8 cellular contexts compared by ENCODE assay signal in genomic region chr19:14081797-14082674, GRCh38. TPM values are rescaled to one million over a fixed set of nuclear protein-coding genes. Genes with fewer than 3 reads are reported as not detected.
DNase-seq lines count a peak whose midpoint lies in the region; ATAC-seq, FAIRE-seq and TF ChIP-seq lines count a peak whose summit lies in the region.

No MANE protein-coding gene starts in this region.

- peaks cover 28% of the 10 kb centered on the region for H3K4me1 ChIP-seq in left ventricle myocardium inferior

- H3K36me3 ChIP-seq in left ventricle myocardium inferior = no peaks in the 10 kb centered on the region

- DNase-seq in GM19239 (ENCODE audit: insufficient read length, low spot score) (no peak), left ventricle myocardium inferior (peak; percentile 45), skeletal muscle cell (ENCODE audit: low read depth) (no peak), DMS79 treated with DMSO at 0.1 percent for 48 hours (lab: John Stamatoyannopoulos, UW) (no peak), NCI-H446 (lab: John Stamatoyannopoulos, UW) (no peak), H54 (ENCODE audit: insufficient read length, low spot score) (no peak)
- DNase-seq in activated T-cell treated with anti-CD3 and anti-CD28 coated beads, Interleukin-2, amount 50 U/mL, for 48 hours = peak; percentile 38 to 50

- peak; percentile 21 for ATAC-seq in HG03196 (IDR thresholded peaks at IDR 0.05; ENCODE audit: unreplicated experiment)

- H3K4me3 ChIP-seq in left ventricle myocardium inferior (peak overlapping the region; percentile 83), skeletal muscle cell (ENCODE audit: low read depth, low read length) (peak overlapping the region; percentile 77)

- H3K9me3 ChIP-seq in left ventricle myocardium inferior (replicated peaks) = no peaks in the 10 kb centered on the region

- intact Hi-C loops in left ventricle myocardium inferior (cut with micrococcal nuclease) = no loop called here

- TF ChIP-seq CTCF in left ventricle myocardium inferior (IDR thresholded peaks at IDR 0.05; ENCODE audit: borderline replicate concordance) = no peak

- peak overlapping the region; percentile 94 for H3K27ac ChIP-seq in left ventricle myocardium inferior (replicated peaks)

- FAIRE-seq in GM19239 (lab: Jason Lieb, UNC) (peak; percentile 79), H54 (lab: Jason Lieb, UNC) (no peak)

- no peak for TF ChIP-seq POLR2A in H54 (IDR thresholded peaks at IDR 0.05; ENCODE audit: low read depth, low read length)

- no peaks in the 10 kb centered on the region for H3K27me3 ChIP-seq in left ventricle myocardium inferior (ENCODE audit: low read depth)

RNA-seq across cellular contexts. Expression of gene C19orf67, which starts 3.5 kb away (rescaled TPM):
- total RNA-seq in left ventricle myocardium inferior = not detected

RNA-seq across cellular contexts. Expression of gene SAMD1, which starts 8.5 kb away (rescaled TPM):
- total RNA-seq in left ventricle myocardium inferior = 46.7 TPM

RNA-seq across cellular contexts. Expression of gene MISP3, which starts 9.4 kb away (rescaled TPM):
- total RNA-seq in left ventricle myocardium inferior = 8.1 TPM

RNA-seq across cellular contexts. Expression of gene PALM3, which starts 20.2 kb away (rescaled TPM):
- 0.38 TPM for total RNA-seq in left ventricle myocardium inferior

RNA-seq across cellular contexts. Expression of gene PRKACA, which starts 35.5 kb away (rescaled TPM):
- total RNA-seq in left ventricle myocardium inferior = 465 TPM

Comparison
In these comparisons a context has a peak if more than half of its experiments do, and no peak if none do; other contexts are left out.
1. DNase-seq: peak in activated T-cell treated with anti-CD3 and anti-CD28 coated beads, Interleukin-2, amount 50 U/mL, for 48 hours (2 of 2) and left ventricle myocardium inferior (single experiment); none in GM19239 (single experiment), skeletal muscle cell (single experiment), DMS79 treated with DMSO at 0.1 percent for 48 hours (single experiment), NCI-H446 (0 of 2) and H54 (single experiment).